In the genomic region with DNA sequence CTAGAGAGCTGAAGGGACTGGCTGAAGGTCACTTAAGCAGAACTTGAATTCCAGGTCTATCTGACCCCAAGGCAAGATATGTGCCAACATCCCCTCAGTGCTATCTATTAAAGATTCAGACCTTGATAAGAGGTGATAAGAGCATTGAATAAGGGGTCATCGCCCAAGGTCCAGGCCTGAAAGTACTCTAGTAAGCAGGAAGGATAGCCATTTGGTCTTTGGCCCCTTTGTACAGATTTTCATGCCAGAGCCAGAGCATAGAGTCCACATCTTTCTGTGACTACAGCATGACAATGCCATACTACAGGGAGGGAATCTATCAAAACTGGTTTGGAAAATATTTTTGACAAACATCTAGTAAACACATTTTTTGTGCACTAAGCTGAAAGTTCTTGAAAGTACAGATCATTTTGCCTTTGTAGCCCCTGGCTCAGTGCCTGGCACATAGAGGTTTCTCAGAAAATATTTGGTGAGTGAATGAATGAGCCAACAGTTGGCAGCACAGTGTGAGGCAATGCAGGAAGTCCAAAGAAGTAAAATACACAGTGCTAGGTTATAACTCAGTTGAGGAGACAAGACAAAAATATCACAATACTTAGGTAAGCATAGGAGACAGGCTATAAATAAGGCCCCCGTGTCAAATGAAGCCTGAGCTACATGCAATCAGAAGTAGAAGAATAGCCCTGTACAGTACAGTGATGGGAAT, we compare ENCODE assay signal across 13 cellular contexts. TPM values are rescaled to one million over a fixed set of nuclear protein-coding genes. Genes with fewer than 3 reads are reported as not detected.
DNase-seq lines count a peak whose midpoint lies in the region; FAIRE-seq and TF ChIP-seq lines count a peak whose summit lies in the region.
"Had no signal": no experiment of that assay in that cellular context is flagged by ENCODE, and none has a peak within 500 bp of the region (broad histone marks: within the 10 kb centered on the region; RNA-seq: fewer than 3 reads in every experiment).

No MANE protein-coding gene starts in this region.

- no peaks in the 10 kb centered on the region for H3K4me1 ChIP-seq in prostate gland (replicated peaks)

- H3K4me1 Mint-ChIP-seq in T-helper 1 cell treated with Interleukin-12 subunit alpha and Interleukin-12 subunit beta and Interleukin-4 antibody, amounts not matched to agents 30 μg/mL and 1 μg/mL, for 36 hours (ENCODE audit: low read depth), result peaks cover 36% of the 10 kb centered on the region
- peaks cover 24% of the 10 kb centered on the region for H3K4me1 Mint-ChIP-seq in T-helper 2 cell treated with Interferon-gamma antibody and Interleukin-4, amounts not matched to agents 5 μg/mL and 100 μg/mL, for 36 hours (ENCODE audit: low read depth)

- H3K9me3 ChIP-seq in prostate gland, result no peaks in the 10 kb centered on the region

- WGBS in prostate gland, result 57% methylated on average over 2 of the region's 2 CpGs

- H3K36me3 ChIP-seq in prostate gland, result no peaks in the 10 kb centered on the region
- H3K36me3 ChIP-seq: cardiac muscle cell had no signal

- no peaks in the 10 kb centered on the region for H3K27me3 ChIP-seq in prostate gland (replicated peaks; ENCODE audit: insufficient read depth)

- no peak for TF ChIP-seq POLR2A in prostate gland (IDR thresholded peaks at IDR 0.05)

- peak overlapping the region; percentile 73 for H3K27ac Mint-ChIP-seq in T-helper 1 cell treated with Interleukin-12 subunit alpha and Interleukin-12 subunit beta and Interleukin-4 antibody, amounts not matched to agents 30 μg/mL and 1 μg/mL, for 36 hours
- no peak overlapping the region for H3K27ac Mint-ChIP-seq in T-helper 2 cell treated with Interferon-gamma antibody and Interleukin-4, amounts not matched to agents 5 μg/mL and 100 μg/mL, for 36 hours

- peak; percentile 47 for DNase-seq in ELR (ENCODE audit: low read depth)
- peak; percentile 76 for DNase-seq in fibroblast of pulmonary artery (ENCODE audit: low read depth)
- DNase-seq in prostate gland (ENCODE audit: low spot score), result peak; percentile 75
- no peak for DNase-seq in urothelium cell line (ENCODE audit: low spot score)
- DNase-seq in 8988T, result no peak
- no peak for DNase-seq in T-helper 2 cell treated with Interferon-gamma antibody and Interleukin-4, amounts not matched to agents 5 μg/mL and 100 μg/mL, for 36 hours (ENCODE audit: low spot score)
- no peak for DNase-seq in D721Med (ENCODE audit: insufficient read length, low spot score)
- DNase-seq: activated CD4-positive, alpha-beta T cell treated with anti-CD3 and anti-CD28 coated beads, Interleukin-2, amount 50 U/mL, for 1 hour; GOT3; NCI-H187; SIG-M5 had no signal

- FAIRE-seq in urothelium cell line (lab: Jason Lieb, UNC), result no peak
- FAIRE-seq in D721Med (lab: Jason Lieb, UNC), result no peak

- H3K4me3 Mint-ChIP-seq in T-helper 1 cell treated with Interleukin-12 subunit alpha and Interleukin-12 subunit beta and Interleukin-4 antibody, amounts not matched to agents 30 μg/mL and 1 μg/mL, for 36 hours, result no peak overlapping the region
- H3K4me3 Mint-ChIP-seq in T-helper 2 cell treated with Interferon-gamma antibody and Interleukin-4, amounts not matched to agents 5 μg/mL and 100 μg/mL, for 36 hours, result no peak overlapping the region

- H3K4me3 ChIP-seq in fibroblast of pulmonary artery (replicated peaks; ENCODE audit: low read depth, low read length), result no peak overlapping the region
- no peak overlapping the region for H3K4me3 ChIP-seq in prostate gland
- H3K4me3 ChIP-seq: cardiac muscle cell had no signal

- TF ChIP-seq CTCF in fibroblast of pulmonary artery (IDR thresholded peaks at IDR 0.05; ENCODE audit: low read length, missing control alignments) (no peak), prostate gland (IDR thresholded peaks at IDR 0.05) (no peak), D721Med (IDR thresholded peaks at IDR 0.05; ENCODE audit: insufficient read depth, missing control alignments) (no peak)

- H3K9me3 Mint-ChIP-seq in T-helper 1 cell treated with Interleukin-12 subunit alpha and Interleukin-12 subunit beta and Interleukin-4 antibody, amounts not matched to agents 30 μg/mL and 1 μg/mL, for 36 hours, result no peaks in the 10 kb centered on the region
- H3K9me3 Mint-ChIP-seq in T-helper 2 cell treated with Interferon-gamma antibody and Interleukin-4, amounts not matched to agents 5 μg/mL and 100 μg/mL, for 36 hours, result no peaks in the 10 kb centered on the region

- peaks cover 2% of the 10 kb centered on the region for H3K36me3 Mint-ChIP-seq in T-helper 1 cell treated with Interleukin-12 subunit alpha and Interleukin-12 subunit beta and Interleukin-4 antibody, amounts not matched to agents 30 μg/mL and 1 μg/mL, for 36 hours (ENCODE audit: low read depth)
- H3K36me3 Mint-ChIP-seq in T-helper 2 cell treated with Interferon-gamma antibody and Interleukin-4, amounts not matched to agents 5 μg/mL and 100 μg/mL, for 36 hours (ENCODE audit: low read depth), result no peaks in the 10 kb centered on the region

- peak overlapping the region in 1 of 2 donors; percentile 2 for H3K27ac ChIP-seq in prostate gland
- H3K27ac ChIP-seq: cardiac muscle cell had no signal

- H3K27me3 Mint-ChIP-seq in T-helper 1 cell treated with Interleukin-12 subunit alpha and Interleukin-12 subunit beta and Interleukin-4 antibody, amounts not matched to agents 30 μg/mL and 1 μg/mL, for 36 hours (ENCODE audit: low read depth), result no peaks in the 10 kb centered on the region
- H3K27me3 Mint-ChIP-seq in T-helper 2 cell treated with Interferon-gamma antibody and Interleukin-4, amounts not matched to agents 5 μg/mL and 100 μg/mL, for 36 hours (ENCODE audit: low read depth), result peaks cover 3% of the 10 kb centered on the region

- intact Hi-C loops in prostate gland (cut with DNase I), result no loop called here

RNA-seq across cellular contexts. Expression of a gene that starts 15.1 kb away (rescaled TPM):
- total RNA-seq in prostate gland, result 10 to 100 TPM; 40.5 to 59.6 TPM

Comparison
In these comparisons a context has a peak if more than half of its experiments do, and no peak if none do; other contexts are left out.
1. DNase-seq: peak in ELR (single experiment), fibroblast of pulmonary artery (single experiment) and prostate gland (single experiment); none in urothelium cell line (single experiment), 8988T (single experiment), T-helper 2 cell treated with Interferon-gamma antibody and Interleukin-4, amounts not matched to agents 5 μg/mL and 100 μg/mL, for 36 hours (single experiment) and D721Med (single experiment).